In the genomic region with DNA sequence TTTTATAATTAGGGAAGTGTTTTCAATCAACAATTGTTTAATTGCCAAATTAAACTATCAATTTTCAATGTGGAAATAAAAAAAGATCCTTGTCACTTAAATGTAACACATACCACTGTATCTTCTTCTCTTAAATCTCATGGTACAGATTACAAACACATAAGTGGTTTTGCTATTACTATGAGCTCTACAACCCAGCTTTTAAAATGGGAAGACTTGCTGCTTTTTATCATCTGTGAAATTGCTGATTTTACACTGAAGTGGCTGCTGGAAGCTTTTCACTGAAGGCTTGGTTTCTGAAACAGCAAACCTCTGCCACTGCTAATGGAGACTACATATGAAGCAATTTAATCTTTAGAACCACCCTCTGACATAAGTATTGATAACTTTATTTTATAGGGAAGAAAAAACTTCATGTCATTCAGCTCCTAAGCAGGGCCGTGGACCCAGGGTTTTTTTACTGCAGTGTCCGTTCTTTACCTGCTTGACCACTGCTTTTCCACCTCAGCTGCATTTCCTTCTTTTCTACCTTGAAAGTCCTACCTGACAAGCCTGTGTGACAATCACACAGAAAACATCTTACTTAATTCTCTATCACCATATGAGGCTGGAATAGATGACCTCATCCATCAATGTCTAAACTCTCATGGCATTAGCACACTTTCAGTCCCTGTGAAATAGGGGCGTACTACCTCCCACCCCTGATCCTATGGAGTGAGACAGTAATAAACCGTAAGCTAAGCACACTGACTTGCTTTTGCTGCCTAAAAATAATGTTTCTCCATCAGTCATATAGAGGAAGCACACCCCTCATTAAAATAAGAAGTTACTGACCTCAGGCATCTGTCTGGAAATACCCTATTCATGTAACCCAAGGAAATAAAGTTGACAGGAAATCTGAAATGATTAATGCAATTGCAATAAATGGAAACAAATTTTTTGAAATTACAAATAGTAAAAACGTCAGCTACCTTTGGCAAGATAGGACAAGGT, we compare ENCODE assay signal across 26 cellular contexts. TPM values are rescaled to one million over a fixed set of nuclear protein-coding genes. Genes with fewer than 3 reads are reported as not detected.
DNase-seq lines count a peak whose midpoint lies in the region; ATAC-seq, FAIRE-seq and TF ChIP-seq lines count a peak whose summit lies in the region.
"Had no signal": no experiment of that assay in that cellular context is flagged by ENCODE, and none has a peak within 500 bp of the region (broad histone marks: within the 10 kb centered on the region; RNA-seq: fewer than 3 reads in every experiment).

No MANE protein-coding gene starts in this region.

- BruUV-seq in A673 (replicated peaks; lab: Mats Ljungman, UMichigan) (no TSS peak), PC-9 (replicated peaks; lab: Mats Ljungman, UMichigan) (no TSS peak)

- H3K27ac ChIP-seq in A673 (ENCODE audit: low read depth, low read length, poor library complexity, severe bottlenecking) (no peak overlapping the region), PC-9 (no peak overlapping the region), kidney (ENCODE audit: low read depth in 2 of 2, low read length in 2 of 2) (no peak overlapping the region)
- H3K27ac ChIP-seq: adrenal gland, esophagus squamous epithelium, ovary, right atrium auricular region, thoracic aorta had no signal

- peaks cover 26% of the 10 kb centered on the region for H3K27me3 ChIP-seq in A673 (replicated peaks; ENCODE audit: insufficient read depth, low read depth, low read length, poor library complexity)
- H3K27me3 ChIP-seq in PC-9 (ENCODE audit: insufficient read depth, low read depth), result no peaks in the 10 kb centered on the region
- H3K27me3 ChIP-seq: adrenal gland, esophagus squamous epithelium, ovary, right atrium auricular region had no signal

- ATAC-seq in GM18861 (IDR thresholded peaks at IDR 0.05; ENCODE audit: unreplicated experiment) (no peak), HG03039 (IDR thresholded peaks at IDR 0.05; ENCODE audit: unreplicated experiment) (no peak)
- ATAC-seq: activated T-cell treated with anti-CD3 and anti-CD28 coated beads, Interleukin-2, amount 50 U/mL, for 4 hours; HCT116; stimulated activated naive CD8-positive, alpha-beta T cell treated with anti-CD3 and anti-CD28 coated beads, Interleukin-15, Interleukin-2, amounts not matched to agents 100 U/mL and 50 U/mL, for 24 hours; T-cell had no signal

- no peaks in the 10 kb centered on the region for H3K79me2 ChIP-seq in PC-9 (ENCODE audit: low read depth)

- H3K9me2 ChIP-seq in PC-9 (ENCODE audit: insufficient read depth), result peaks cover 8% of the 10 kb centered on the region; the same call in 1 of the 2 replicates

- POLR2A ChIA-PET in A673 (lab: Charles Lee; ENCODE audit: low non-redundant PET), result no interaction called here
- POLR2A ChIA-PET in HEK293T (lab: Yijun Ruan, JAX), result no interaction called here
- POLR2A ChIA-PET in PC-9 (lab: Charles Lee; ENCODE audit: unreplicated experiment), result no interaction called here

- H3K4me3 ChIP-seq in A673 (ENCODE audit: low read depth, low read length, poor library complexity, severe bottlenecking) (no peak overlapping the region), PC-9 (no peak overlapping the region), kidney (ENCODE audit: low read length in 2 of 2) (no peak overlapping the region)
- H3K4me3 ChIP-seq: adrenal gland, esophagus squamous epithelium, ovary, right atrium auricular region, thoracic aorta had no signal

- FAIRE-seq in kidney (lab: Jason Lieb, UNC), result peak; percentile 49

- DNase-seq in A673 (ENCODE audit: low spot score) (peak; percentile 32), HEK293T (ENCODE audit: extremely low spot score) (peak; percentile 18), PC-9 (no peak), kidney (no peak)
- DNase-seq in activated effector memory CD4-positive, alpha-beta T cell treated with Interleukin-2 at 50 U/mL for 16 hours, result no peak
- no peak for DNase-seq in central memory CD4-positive, alpha-beta T cell
- DNase-seq: activated CD4-positive, alpha-beta T cell treated with anti-CD3 and anti-CD28 coated beads for 1 hour; activated naive CD4-positive, alpha-beta T cell treated with Interleukin-2 at 50 U/mL for 16 hours; activated T-cell treated with anti-CD3 and anti-CD28 coated beads, Interleukin-2, amount 50 U/mL, for 4 hours; adrenal gland; C1 segment of cervical spinal cord; Calu3; effector memory CD4-positive, alpha-beta T cell; esophagus squamous epithelium; hypothalamus; NCI-H2171; NCI-H524; OCI-M1; ovary; stimulated activated naive CD8-positive, alpha-beta T cell treated with anti-CD3 and anti-CD28 coated beads, Interleukin-15, Interleukin-2, amounts not matched to agents 100 U/mL and 50 U/mL, for 24 hours; T-cell had no signal

- TF ChIP-seq CTCF in A673 (conservative IDR thresholded peaks at IDR 0.05; ENCODE audit: low read depth, low read length), result no peak
- no peak for TF ChIP-seq CTCF in PC-9 (conservative IDR thresholded peaks at IDR 0.05)
- TF ChIP-seq CTCF in kidney (IDR thresholded peaks at IDR 0.05; ENCODE audit: borderline replicate concordance, extremely low read depth, insufficient read depth), result no peak

- H3F3A ChIP-seq in PC-9 (ENCODE audit: insufficient read depth, low read depth), result no peaks in the 10 kb centered on the region

- CTCF ChIA-PET in A673 (lab: Charles Lee), result no interaction called here
- CTCF ChIA-PET in HEK293T (lab: Yijun Ruan, JAX), result no interaction called here
- CTCF ChIA-PET in PC-9 (lab: Charles Lee), result no interaction called here

- intact Hi-C loops in A673 (cut with micrococcal nuclease; ENCODE audit: unreplicated experiment), result no loop called here
- intact Hi-C loops in PC-9 (cut with micrococcal nuclease; ENCODE audit: unreplicated experiment), result no loop called here
- intact Hi-C loops in kidney (cut with DNase I), result no loop called here

- no peaks in the 10 kb centered on the region for H4K20me1 ChIP-seq in PC-9 (ENCODE audit: insufficient read depth)

- no peak overlapping the region for H3K9ac ChIP-seq in kidney (ENCODE audit: low read length in 2 of 2)

- H3K9me3 ChIP-seq in A673 (ENCODE audit: low read depth, low read length, poor library complexity, severe bottlenecking) (no peaks in the 10 kb centered on the region), PC-9 (ENCODE audit: insufficient read depth, low read depth) (no peaks in the 10 kb centered on the region), kidney (ENCODE audit: control insufficient read depth in 1 of 2, low read length in 2 of 2) (no peaks in the 10 kb centered on the region)
- H3K9me3 ChIP-seq: adrenal gland, esophagus squamous epithelium, ovary, right atrium auricular region, thoracic aorta had no signal

- H2AFZ ChIP-seq in PC-9, result peak overlapping the region; percentile 40

- H3K4me2 ChIP-seq in PC-9, result no peak overlapping the region

- H3K4me1 ChIP-seq in A673 (ENCODE audit: insufficient read depth, low read length, poor library complexity, severe bottlenecking), result no peaks in the 10 kb centered on the region
- H3K4me1 ChIP-seq in PC-9 (replicated peaks; ENCODE audit: insufficient read depth), result no peaks in the 10 kb centered on the region; the same call in 1 of the 2 replicates
- no peaks in the 10 kb centered on the region for H3K4me1 ChIP-seq in kidney (ENCODE audit: control insufficient read depth in 1 of 2, insufficient read depth in 1 of 2, low read depth in 1 of 2, low read length in 2 of 2)
- H3K4me1 ChIP-seq: adrenal gland, esophagus squamous epithelium, right atrium auricular region had no signal

- H3K36me3 ChIP-seq in A673 (ENCODE audit: insufficient read depth, low read length, poor library complexity, severe bottlenecking) (no peaks in the 10 kb centered on the region), PC-9 (ENCODE audit: low read depth) (no peaks in the 10 kb centered on the region), kidney (ENCODE audit: control insufficient read depth in 1 of 2, insufficient read depth in 2 of 2, low read length in 2 of 2) (no peaks in the 10 kb centered on the region)
- H3K36me3 ChIP-seq: adrenal gland, esophagus squamous epithelium, ovary, thoracic aorta had no signal

TF ChIP-seq in HEK293T, 16 proteins besides CTCF, POLR2A, EP300 and RAD21:
- TF ChIP-seq L3MBTL2 (conservative IDR thresholded peaks at IDR 0.05) (no peak), LEF1 (IDR thresholded peaks at IDR 0.05; ENCODE audit: borderline replicate concordance) (no peak), BHLHE40 (IDR thresholded peaks at IDR 0.05; ENCODE audit: borderline replicate concordance) (no peak), ZNF384 (IDR thresholded peaks at IDR 0.05) (no peak), CTBP1 (IDR thresholded peaks at IDR 0.05; ENCODE audit: borderline replicate concordance) (peak; percentile 62; the same call in 1 of the 2 replicates)
- TF ChIP-seq, protein P1, sequence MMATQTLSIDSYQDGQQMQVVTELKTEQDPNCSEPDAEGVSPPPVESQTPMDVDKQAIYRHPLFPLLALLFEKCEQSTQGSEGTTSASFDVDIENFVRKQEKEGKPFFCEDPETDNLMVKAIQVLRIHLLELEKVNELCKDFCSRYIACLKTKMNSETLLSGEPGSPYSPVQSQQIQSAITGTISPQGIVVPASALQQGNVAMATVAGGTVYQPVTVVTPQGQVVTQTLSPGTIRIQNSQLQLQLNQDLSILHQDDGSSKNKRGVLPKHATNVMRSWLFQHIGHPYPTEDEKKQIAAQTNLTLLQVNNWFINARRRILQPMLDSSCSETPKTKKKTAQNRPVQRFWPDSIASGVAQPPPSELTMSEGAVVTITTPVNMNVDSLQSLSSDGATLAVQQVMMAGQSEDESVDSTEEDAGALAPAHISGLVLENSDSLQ (IDR thresholded peaks at IDR 0.05), result peak; percentile 91

RNA-seq across cellular contexts. Expression of a gene that starts 19.2 kb away (rescaled TPM):
- total RNA-seq in A673 (2021) (not detected in 2 replicates), PC-9 (2021) (6.5 and 13.5 TPM in 2 replicates), kidney (33.9 TPM)
- 12.9 TPM for polyA plus RNA-seq in kidney (ENCODE audit: insufficient read depth, low read depth, low replicate concordance)

Comparison
In these comparisons a context has a peak if more than half of its experiments do, and no peak if none do; other contexts are left out.
1. DNase-seq: peak in A673 (single experiment) and HEK293T (single experiment); none in PC-9 (0 of 2), kidney (single experiment), activated effector memory CD4-positive, alpha-beta T cell treated with Interleukin-2 at 50 U/mL for 16 hours (single experiment) and central memory CD4-positive, alpha-beta T cell (single experiment).